8 cellular contexts compared by ENCODE assay signal in genomic region chr6:87436435-87436834, GRCh38. TPM values are rescaled to one million over a fixed set of nuclear protein-coding genes. Genes with fewer than 3 reads are reported as not detected.
DNase-seq lines count a peak whose midpoint lies in the region; ATAC-seq, FAIRE-seq and TF ChIP-seq lines count a peak whose summit lies in the region.

No MANE protein-coding gene starts in this region.

- DNase-seq in AG08395 (ENCODE audit: low spot score) (peak; percentile 64), HCEC 1CT (peak; percentile 45), GM12878 (ENCODE audit: low read depth, low spot score) (peak; percentile 25), left lung (peak in 1 of 2 donors; percentile 47), NCI-H748 treated with DMSO at 0.1 percent for 48 hours (lab: John Stamatoyannopoulos, UW) (no peak)
- peak; percentile 29 for DNase-seq in stimulated activated naive CD8-positive, alpha-beta T cell treated with anti-CD3 and anti-CD28 coated beads, Interleukin-15, Interleukin-2, amounts not matched to agents 100 U/mL and 50 U/mL, for 24 hours

- no peak for TF ChIP-seq RAD21 in GM12878 (IDR thresholded peaks at IDR 0.05; ENCODE audit: insufficient read depth, low read depth, low read length)

- intact Hi-C loops in GM12878 (cut with micrococcal nuclease; ENCODE audit: unreplicated experiment) (no loop called here), left lung (cut with DNase I) (no loop called here)

- TF ChIP-seq CTCF in GM12878 (IDR thresholded peaks at IDR 0.05 in 2 of 3, conservative IDR thresholded peaks at IDR 0.05 in 1 of 3; ENCODE audit: control insufficient read depth in 2 of 3, extremely low read depth in 1 of 3, insufficient read depth in 1 of 3, low read depth in 3 of 3, low read length in 3 of 3) (no peak), left lung (IDR thresholded peaks at IDR 0.05) (no peak)

- no peak overlapping the region for H2AFZ ChIP-seq in GM12878 (ENCODE audit: control insufficient read depth, low read depth, low read length)

- no peak for TF ChIP-seq EP300 in GM12878 (IDR thresholded peaks at IDR 0.05; ENCODE audit: borderline replicate concordance in 1 of 2, control insufficient read depth in 1 of 2, low read depth in 2 of 2, low read length in 2 of 2)

- in situ Hi-C loops in GM12878 (cut with MboI): no loop called here

- no peaks in the 10 kb centered on the region for H3K9me3 ChIP-seq in GM12878 (replicated peaks; ENCODE audit: control insufficient read depth, insufficient read depth, low read length)
- H3K9me3 ChIP-seq in left lung: peaks cover 0 to 2% of the 10 kb centered on the region in 2 donors

- POLR2A ChIA-PET in GM12878 (lab: Charles Lee): no interaction called here

- 27% methylated on average over 4 of the region's 4 CpGs for WGBS in GM12878 (ENCODE audit: insufficient coverage, insufficient replicate concordance, low lambda C conversion rate, missing lambda C conversion rate)

- no peaks in the 10 kb centered on the region for H3K79me2 ChIP-seq in GM12878 (ENCODE audit: control insufficient read depth, insufficient read depth, low read length)

- H3K27ac ChIP-seq in GM12878 (ENCODE audit: control insufficient read depth, insufficient read depth): no peak overlapping the region
- H3K27ac ChIP-seq in left lung: no peak overlapping the region

- SMC1A ChIA-PET in GM12878 (lab: Charles Lee; ENCODE audit: uncharacterized antibody, unreplicated experiment): no interaction called here

- CTCF ChIA-PET in GM12878 (lab: Yijun Ruan, JAX): interaction anchor here (1.3 kb wide), 1 partner anchor 10 kb away, joined by 3 read pairs; no protein-coding TSS in a partner anchor

- peak; percentile 75 for FAIRE-seq in GM12878 (lab: Jason Lieb, UNC)

- no peak overlapping the region for H3K4me2 ChIP-seq in GM12878 (ENCODE audit: control insufficient read depth, insufficient read depth)

- no TSS peak for BruUV-seq in GM12878 (replicated peaks; lab: Mats Ljungman, UMichigan)

- H3K36me3 ChIP-seq in GM12878 (ENCODE audit: control insufficient read depth in 2 of 2, insufficient read depth in 2 of 2, low read length in 1 of 2) (no peaks in the 10 kb centered on the region), left lung (no peaks in the 10 kb centered on the region)

- TF ChIP-seq POLR2A in GM12878 (IDR thresholded peaks at IDR 0.05; ENCODE audit: low read depth, low read length): no peak

- RAD21 ChIA-PET in GM12878 (lab: Charles Lee; ENCODE audit: unreplicated experiment): no interaction called here

- H3K4me1 ChIP-seq in GM12878 (ENCODE audit: control insufficient read depth, insufficient read depth, low read length) (no peaks in the 10 kb centered on the region), left lung (no peaks in the 10 kb centered on the region)

- no peak overlapping the region for H3K9ac ChIP-seq in GM12878 (ENCODE audit: control insufficient read depth, insufficient read depth, low read length)

- no peaks in the 10 kb centered on the region for H4K20me1 ChIP-seq in GM12878 (ENCODE audit: control insufficient read depth, insufficient read depth)

- H3K27me3 ChIP-seq in GM12878 (replicated peaks in 1 of 2; ENCODE audit: control insufficient read depth in 2 of 2, insufficient read depth in 2 of 2, low read length in 1 of 2): no peaks in the 10 kb centered on the region
- no peaks in the 10 kb centered on the region for H3K27me3 ChIP-seq in left lung

- no peak overlapping the region for H3K4me3 ChIP-seq in GM12878
- H3K4me3 ChIP-seq in left lung: no peak overlapping the region

- peak; percentile 70 for ATAC-seq in SK-N-SH treated with all-trans-retinoic acid at 6 μM for 48 hours
- ATAC-seq in GM12878: peak; percentile 76
- ATAC-seq in left lung: peak; percentile 92
- ATAC-seq in stimulated activated naive CD8-positive, alpha-beta T cell treated with anti-CD3 and anti-CD28 coated beads, Interleukin-15, Interleukin-2, amounts not matched to agents 100 U/mL and 50 U/mL, for 24 hours: no peak
- no peak for ATAC-seq in HG03571 (IDR thresholded peaks at IDR 0.05; ENCODE audit: unreplicated experiment)

TF ChIP-seq in SK-N-SH treated with all-trans-retinoic acid at 6 μM for 48 hours, 23 proteins besides CTCF, POLR2A, EP300 and RAD21 (continues in another document):
- TF ChIP-seq ESRRG (CRISPR knock-in tag; IDR thresholded peaks at IDR 0.05) (no peak), CSRNP3 (CRISPR knock-in tag; IDR thresholded peaks at IDR 0.05) (no peak)

TF ChIP-seq in GM12878, 131 proteins besides CTCF, POLR2A, EP300 and RAD21 (continues in another document):
- TF ChIP-seq ZBTB33 (IDR thresholded peaks at IDR 0.05) (no peak), CREM (IDR thresholded peaks at IDR 0.05; ENCODE audit: low read depth) (0 out of 2 replicates have a peak, but pooled peaks have one; percentile 27), RCOR1 (conservative IDR thresholded peaks at IDR 0.05; ENCODE audit: low read depth, low read length) (peak; percentile 80; the same call in 1 of the 2 replicates), SPI1 (IDR thresholded peaks at IDR 0.05; ENCODE audit: borderline replicate concordance, insufficient read depth, low read depth, low read length) (0 out of 2 replicates have a peak, but pooled peaks have one; percentile 18)

RNA-seq across cellular contexts. Expression of gene CFAP206, which starts 28.7 kb away (rescaled TPM):
- total RNA-seq in GM12878 (2013; cell fraction: nucleolus; rRNA removed): 0.40 TPM in 1 of 2 replicates, not detected in the other
- total RNA-seq in GM12878 (2014; rRNA removed) (0.05 and 0.11 TPM in 2 replicates), GM12878 (2014; rRNA removed; fragmentation: Illumina TruSeq; extraction: Trizol) (not detected in 2 replicates), GM12878 (2021) (not detected in 2 replicates), left lung (1 to 10 TPM in 1 of 2 donors, under 1 TPM in 1; 0.93 to 3.1 TPM)
- not detected for polyA plus RNA-seq in GM12878 (2011; ENCODE audit: low read depth)
- polyA plus RNA-seq in GM12878 (2011; rRNA removed) (0.04 TPM in 1 of 2 replicates, not detected in the other), GM12878 (2014; fragmentation: Illumina TruSeq; extraction: Trizol) (0.06 TPM in 1 of 2 replicates, not detected in the other), GM12878 (2014; fragmentation: Nextera tagmentation; extraction: Ambion mirVana) (not detected), GM12878 (2014; rRNA removed) (not detected in 2 replicates), GM12878 (2016; fragmentation: Nextera tagmentation; extraction: Ambion mirVana) (under 1 TPM in 1 of 2 experiments, not detected in 1; 0.24 TPM)
- not detected in 2 replicates for polyA plus RNA-seq in GM12878 (2011; cell fraction: cytosol; rRNA removed)
- not detected in 2 replicates for polyA plus RNA-seq in GM12878 (2011; cell fraction: nucleus; rRNA removed)
- polyA plus RNA-seq in GM12878 (2012): not detected in 2 replicates
- 0.29 TPM in 1 of 2 replicates, not detected in the other for polyA minus RNA-seq in GM12878 (2011; rRNA and poly(A)+ RNA removed)
- polyA minus RNA-seq in GM12878 (2011; cell fraction: cytosol; rRNA and poly(A)+ RNA removed): not detected in 2 replicates
- not detected in 2 replicates for polyA minus RNA-seq in GM12878 (2011; cell fraction: nucleus; rRNA and poly(A)+ RNA removed)

RNA-seq across cellular contexts. Expression of gene SLC35A1, which starts 36.3 kb away (rescaled TPM):
- 18.4 and 21.0 TPM in 2 replicates for total RNA-seq in GM12878 (2013; cell fraction: nucleolus; rRNA removed)
- total RNA-seq in GM12878 (2014; rRNA removed) (7.1 and 8.5 TPM in 2 replicates), GM12878 (2014; rRNA removed; fragmentation: Illumina TruSeq; extraction: Trizol) (9.5 and 10.0 TPM in 2 replicates), GM12878 (2021) (6.8 and 7.8 TPM in 2 replicates), left lung (10 to 100 TPM; 32.0 to 37.0 TPM)
- polyA plus RNA-seq in GM12878 (2011; ENCODE audit: low read depth): 5.8 TPM
- polyA plus RNA-seq in GM12878 (2011; rRNA removed) (25.0 and 34.1 TPM in 2 replicates), GM12878 (2014; fragmentation: Illumina TruSeq; extraction: Trizol) (9.6 and 13.9 TPM in 2 replicates), GM12878 (2014; fragmentation: Nextera tagmentation; extraction: Ambion mirVana) (10 to 100 TPM; 15.1 to 28.0 TPM), GM12878 (2014; rRNA removed) (8.8 and 9.8 TPM in 2 replicates), GM12878 (2016; fragmentation: Nextera tagmentation; extraction: Ambion mirVana) (10 to 100 TPM; 15.3 to 17.1 TPM)
- 6.4 and 7.0 TPM in 2 replicates for polyA plus RNA-seq in GM12878 (2011; cell fraction: cytosol; rRNA removed)
- 15.1 and 16.9 TPM in 2 replicates for polyA plus RNA-seq in GM12878 (2011; cell fraction: nucleus; rRNA removed)
- polyA plus RNA-seq in GM12878 (2012): 7.4 and 8.5 TPM in 2 replicates
- polyA minus RNA-seq in GM12878 (2011; rRNA and poly(A)+ RNA removed): 6.5 and 8.2 TPM in 2 replicates
- polyA minus RNA-seq in GM12878 (2011; cell fraction: cytosol; rRNA and poly(A)+ RNA removed): 3.0 and 4.0 TPM in 2 replicates
- 5.0 and 6.8 TPM in 2 replicates for polyA minus RNA-seq in GM12878 (2011; cell fraction: nucleus; rRNA and poly(A)+ RNA removed)

Comparison
In these comparisons a context has a peak if more than half of its experiments do, and no peak if none do; other contexts are left out.
1. ATAC-seq: peak in SK-N-SH treated with all-trans-retinoic acid at 6 μM for 48 hours (single experiment), GM12878 (single experiment) and left lung (single experiment); none in stimulated activated naive CD8-positive, alpha-beta T cell treated with anti-CD3 and anti-CD28 coated beads, Interleukin-15, Interleukin-2, amounts not matched to agents 100 U/mL and 50 U/mL, for 24 hours (single experiment) and HG03571 (single experiment).